7 cellular contexts compared by ENCODE assay signal in genomic region chr17:19669680-19670079, GRCh38. TPM values are rescaled to one million over a fixed set of nuclear protein-coding genes. Genes with fewer than 3 reads are reported as not detected.
"Had no signal": no experiment of that assay in that cellular context is flagged by ENCODE, and none has a peak within 500 bp of the region (broad histone marks: within the 10 kb centered on the region; RNA-seq: fewer than 3 reads in every experiment).

No MANE protein-coding gene starts in this region.

RNA-seq across cellular contexts. Expression of gene SLC47A2, which starts 46.7 kb away (rescaled TPM):
- total RNA-seq: LHCN-M2, NCI-H460, OCI-LY7, Right ventricle myocardium superior, RPMI7951, SJSA1 had no signal
- polyA plus RNA-seq: SK-N-SH had no signal
